Comparison of ENCODE assay signal across 1 cellular context in the genomic region with DNA sequence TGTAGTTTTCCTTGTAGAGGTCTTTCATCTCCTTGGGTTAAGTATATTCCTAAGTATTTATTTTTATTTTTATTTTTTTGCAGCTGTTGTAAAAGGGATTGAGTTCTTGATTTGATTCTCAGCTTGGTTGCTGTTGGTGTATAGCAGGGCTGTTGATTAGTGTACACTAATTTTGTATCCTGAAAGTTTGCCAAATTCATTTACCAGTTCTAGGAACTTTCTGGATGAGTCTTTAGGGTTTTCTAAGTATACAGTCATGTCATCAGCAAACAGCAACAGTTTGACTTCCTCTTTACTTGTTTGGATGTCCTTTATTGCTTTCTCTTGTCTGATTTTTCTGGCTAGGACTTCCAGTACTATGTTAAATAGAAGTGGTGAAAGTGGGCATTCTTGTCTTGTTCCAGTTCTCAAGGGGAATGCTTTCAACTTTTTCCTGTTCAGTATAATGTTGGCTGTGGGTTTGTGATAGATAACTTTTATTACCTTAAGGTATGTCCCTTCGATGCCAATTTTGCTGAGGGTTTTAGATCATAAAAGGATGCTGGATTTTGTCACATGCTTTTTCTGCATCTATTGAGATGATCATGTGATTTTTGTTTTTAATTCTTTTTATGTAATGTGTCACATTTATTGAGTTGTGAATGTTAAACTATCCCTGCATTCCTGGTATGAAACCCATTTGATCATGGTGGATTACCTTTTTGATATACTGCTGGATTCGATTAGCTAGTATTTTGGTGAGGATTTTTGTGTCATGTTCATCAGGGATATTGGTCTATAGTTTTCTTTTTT.
A peak's percentile ranks its signal among the peaks of the same experiment; 100 is the strongest.
TF ChIP-seq lines count a peak whose summit lies in the region.

No MANE protein-coding gene starts in this region.

TF ChIP-seq in HepG2, 621 proteins besides CTCF, POLR2A, EP300 and RAD21:
- peak; percentile 56; the same call in 1 of the 2 replicates for TF ChIP-seq MNT (IDR thresholded peaks at IDR 0.05)
